Comparison of ENCODE assay signal across 17 cellular contexts in genomic region chrX:135194684-135195083, GRCh38. TPM values are rescaled to one million over a fixed set of nuclear protein-coding genes. Genes with fewer than 3 reads are reported as not detected.
DNase-seq lines count a peak whose midpoint lies in the region; ATAC-seq lines count a peak whose summit lies in the region.
"Had no signal": no experiment of that assay in that cellular context is flagged by ENCODE, and none has a peak within 500 bp of the region (broad histone marks: within the 10 kb centered on the region; RNA-seq: fewer than 3 reads in every experiment).

No MANE protein-coding gene starts in this region.

- peaks cover 10% of the 10 kb centered on the region for H3K27me3 Mint-ChIP-seq in stimulated activated memory B cell treated with anti-CD40 and anti-IgM and Interleukin-4, amounts not matched to agents 10 μg/mL and 1 μg/mL and 100 μg/mL, for 72 hours

- no peak overlapping the region for H3K4me3 Mint-ChIP-seq in stimulated activated memory B cell treated with anti-CD40 and anti-IgM and Interleukin-4, amounts not matched to agents 10 μg/mL and 1 μg/mL and 100 μg/mL, for 72 hours
- H3K4me3 Mint-ChIP-seq: CD8-positive, alpha-beta T cell had no signal

- H3K9me3 Mint-ChIP-seq in stimulated activated memory B cell treated with anti-CD40 and anti-IgM and Interleukin-4, amounts not matched to agents 10 μg/mL and 1 μg/mL and 100 μg/mL, for 72 hours = no peaks in the 10 kb centered on the region
- H3K9me3 Mint-ChIP-seq: CD8-positive, alpha-beta T cell had no signal

- no peak for ATAC-seq in stimulated activated memory B cell treated with anti-CD40 and anti-IgM and Interleukin-4, amounts not matched to agents 10 μg/mL and 1 μg/mL and 100 μg/mL, for 72 hours
- ATAC-seq in GM18502 (IDR thresholded peaks at IDR 0.05; ENCODE audit: poor library complexity, unreplicated experiment) = no peak
- ATAC-seq: CD8-positive, alpha-beta T cell; PC-3 had no signal

- H3K4me1 Mint-ChIP-seq in stimulated activated memory B cell treated with anti-CD40 and anti-IgM and Interleukin-4, amounts not matched to agents 10 μg/mL and 1 μg/mL and 100 μg/mL, for 72 hours = no peaks in the 10 kb centered on the region

- H3K36me3 Mint-ChIP-seq in stimulated activated memory B cell treated with anti-CD40 and anti-IgM and Interleukin-4, amounts not matched to agents 10 μg/mL and 1 μg/mL and 100 μg/mL, for 72 hours = no peaks in the 10 kb centered on the region
- H3K36me3 Mint-ChIP-seq: CD8-positive, alpha-beta T cell had no signal

- H3K27ac Mint-ChIP-seq in stimulated activated memory B cell treated with anti-CD40 and anti-IgM and Interleukin-4, amounts not matched to agents 10 μg/mL and 1 μg/mL and 100 μg/mL, for 72 hours = no peak overlapping the region
- H3K27ac Mint-ChIP-seq: CD8-positive, alpha-beta T cell had no signal

- DNase-seq in DMS53 (lab: John Stamatoyannopoulos, UW) (peak; percentile 8), DMS53 treated with DMSO at 0.1 percent for 48 hours (lab: John Stamatoyannopoulos, UW; ENCODE audit: unreplicated experiment) (no peak), H7 (peak; percentile 41), SK-N-DZ (ENCODE audit: low spot score) (peak; percentile 17), iPS-NIHi7 (ENCODE audit: extremely low spot score) (peak; percentile 63), NCI-H1417 (lab: John Stamatoyannopoulos, UW) (no peak)
- DNase-seq: 8988T; CD8-positive, alpha-beta T cell; KBM-7; NCI-H1694; NCI-H2107; NCI-H345; PC-3; SJCRH30 had no signal

- no peaks in the 10 kb centered on the region for H3K36me3 ChIP-seq in H7 (replicated peaks; ENCODE audit: control insufficient read depth, insufficient read depth, low read length)
- H3K36me3 ChIP-seq: BLaER1, SJCRH30 had no signal

- H3K27me3 ChIP-seq in H7 (ENCODE audit: control insufficient read depth, insufficient read depth, low read length) = no peaks in the 10 kb centered on the region
- H3K27me3 ChIP-seq: SJCRH30 had no signal

- H3K4me3 ChIP-seq in H7 (ENCODE audit: insufficient read depth, low read depth, low read length) = no peak overlapping the region
- H3K4me3 ChIP-seq: BLaER1, SJCRH30 had no signal

RNA-seq across cellular contexts. Expression of gene CT55, which starts 23.5 kb away (rescaled TPM):
- total RNA-seq in H7 (2014; rRNA removed; shearing (Covaris generic)) = 0.10 TPM in 1 of 2 replicates, not detected in the other
- polyA plus RNA-seq in SK-N-DZ (2014; cell fraction: cytosol; rRNA removed) = 0.34 TPM in 1 of 2 replicates, not detected in the other
- polyA plus RNA-seq in SK-N-DZ (2014; cell fraction: nucleus; rRNA removed) = 0.21 TPM in 1 of 2 replicates, not detected in the other
- total RNA-seq: CD8-positive, alpha-beta T cell; PC-3 had no signal

RNA-seq across cellular contexts. Expression of gene ETDA, which starts 57.2 kb away (rescaled TPM):
- total RNA-seq in H7 (2014; rRNA removed; shearing (Covaris generic)) = not detected in 2 replicates
- polyA plus RNA-seq in SK-N-DZ (2014; cell fraction: cytosol; rRNA removed) = not detected in 2 replicates
- polyA plus RNA-seq in SK-N-DZ (2014; cell fraction: nucleus; rRNA removed) = not detected in 2 replicates
- total RNA-seq: CD8-positive, alpha-beta T cell; PC-3; SJCRH30 had no signal

Comparison
In these comparisons a context has a peak if more than half of its experiments do, and no peak if none do; other contexts are left out.
1. DNase-seq: peak in DMS53 (single experiment), H7 (single experiment), SK-N-DZ (single experiment) and iPS-NIHi7 (single experiment); none in DMS53 treated with DMSO at 0.1 percent for 48 hours (single experiment) and NCI-H1417 (0 of 3).